Comparison of ENCODE assay signal across 13 cellular contexts in the genomic region with DNA sequence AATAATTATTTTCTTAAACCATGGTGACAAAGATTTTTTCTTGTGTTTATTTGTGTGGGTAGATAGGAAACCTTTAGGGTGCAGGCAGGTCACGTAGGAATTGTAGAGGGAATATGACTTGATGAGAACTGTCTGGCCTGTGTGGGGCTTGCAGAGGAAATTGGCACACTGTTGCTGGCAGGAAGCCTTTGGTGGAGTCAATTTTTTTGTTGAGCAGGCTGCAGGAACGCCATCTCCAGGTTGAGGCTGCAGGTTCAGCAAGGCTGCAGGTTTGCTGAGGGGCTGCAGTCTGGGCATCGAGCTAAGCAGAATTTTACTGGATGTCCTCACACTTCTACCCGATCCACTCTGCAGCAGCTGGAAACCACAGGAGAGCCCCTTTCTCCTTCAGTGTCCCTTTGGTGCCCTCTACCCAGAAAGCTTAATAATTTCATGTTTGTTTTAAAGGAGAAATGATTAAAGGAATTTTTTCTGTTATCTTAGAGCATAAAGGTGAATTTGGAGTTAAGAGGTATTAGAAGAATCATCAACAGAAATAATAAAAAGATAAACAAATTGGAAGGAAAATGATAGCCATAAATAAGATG. TPM values are rescaled to one million over a fixed set of nuclear protein-coding genes. Genes with fewer than 3 reads are reported as not detected.
DNase-seq lines count a peak whose midpoint lies in the region; TF ChIP-seq lines count a peak whose summit lies in the region.
"Had no signal": no experiment of that assay in that cellular context is flagged by ENCODE, and none has a peak within 500 bp of the region (broad histone marks: within the 10 kb centered on the region; RNA-seq: fewer than 3 reads in every experiment).

No MANE protein-coding gene starts in this region.

- TF ChIP-seq CTCF in epithelial cell of esophagus (IDR thresholded peaks at IDR 0.05; ENCODE audit: insufficient read depth, low read depth, low read length, missing control alignments) (peak; percentile 10), osteocyte (IDR thresholded peaks at IDR 0.05) (peak; percentile 39)

- H3K4me1 Mint-ChIP-seq in osteocyte (ENCODE audit: unreplicated experiment), result peaks cover 19% of the 10 kb centered on the region

- H3K4me3 ChIP-seq in epithelial cell of esophagus (ENCODE audit: low read length), result no peak overlapping the region

- no peaks in the 10 kb centered on the region for H3K27me3 Mint-ChIP-seq in osteocyte (ENCODE audit: unreplicated experiment)
- H3K27me3 Mint-ChIP-seq: B cell had no signal

- H3K36me3 Mint-ChIP-seq in osteocyte (ENCODE audit: unreplicated experiment), result peaks cover 9% of the 10 kb centered on the region

- H3K9me3 Mint-ChIP-seq in osteocyte (ENCODE audit: unreplicated experiment), result peaks cover 9% of the 10 kb centered on the region

- DNase-seq in NCI-H82 (lab: John Stamatoyannopoulos, UW) (peak; percentile 5), NCI-H82 treated with DMSO at 0.1 percent for 48 hours (lab: John Stamatoyannopoulos, UW; ENCODE audit: unreplicated experiment) (no peak), OCI-M1 (lab: John Stamatoyannopoulos, UW) (peak; percentile 37), epithelial cell of esophagus (ENCODE audit: low read depth) (peak; percentile 11), osteocyte (ENCODE audit: extremely low spot score, unreplicated experiment) (no peak), NCI-H2107 (lab: John Stamatoyannopoulos, UW) (no peak), hippocampal formation (lab: John Stamatoyannopoulos, UW) (no peak)
- no peak for DNase-seq in effector CD4-positive, alpha-beta T cell
- DNase-seq: NCI-H2171; stimulated activated CD4-positive, alpha-beta T cell treated with anti-CD3 and anti-CD28 coated beads, Interleukin-12 subunit alpha, Interleukin-12 subunit beta, amount 100 ng/mL, for 4 hours; stimulated activated naive CD8-positive, alpha-beta T cell treated with anti-CD3 and anti-CD28 coated beads, Interleukin-15, Interleukin-2, amounts not matched to agents 100 U/mL and 50 U/mL, for 24 hours; T-helper 2 cell had no signal

- no peak overlapping the region for H3K27ac Mint-ChIP-seq in osteocyte (ENCODE audit: unreplicated experiment)
- H3K27ac Mint-ChIP-seq: B cell had no signal

- no peak overlapping the region for H3K4me3 Mint-ChIP-seq in osteocyte (ENCODE audit: unreplicated experiment)
- H3K4me3 Mint-ChIP-seq: B cell had no signal

RNA-seq across cellular contexts. Expression of gene TBC1D12, which starts 37.0 kb away (rescaled TPM):
- total RNA-seq in osteocyte, result 16.8 and 19.4 TPM in 2 replicates

Comparison
In these comparisons a context has a peak if more than half of its experiments do, and no peak if none do; other contexts are left out.
1. DNase-seq: peak in NCI-H82 (single experiment), OCI-M1 (single experiment) and epithelial cell of esophagus (single experiment); none in NCI-H82 treated with DMSO at 0.1 percent for 48 hours (single experiment), osteocyte (single experiment), NCI-H2107 (single experiment), effector CD4-positive, alpha-beta T cell (single experiment) and hippocampal formation (0 of 2).